11 cellular contexts compared by ENCODE assay signal in the genomic region with DNA sequence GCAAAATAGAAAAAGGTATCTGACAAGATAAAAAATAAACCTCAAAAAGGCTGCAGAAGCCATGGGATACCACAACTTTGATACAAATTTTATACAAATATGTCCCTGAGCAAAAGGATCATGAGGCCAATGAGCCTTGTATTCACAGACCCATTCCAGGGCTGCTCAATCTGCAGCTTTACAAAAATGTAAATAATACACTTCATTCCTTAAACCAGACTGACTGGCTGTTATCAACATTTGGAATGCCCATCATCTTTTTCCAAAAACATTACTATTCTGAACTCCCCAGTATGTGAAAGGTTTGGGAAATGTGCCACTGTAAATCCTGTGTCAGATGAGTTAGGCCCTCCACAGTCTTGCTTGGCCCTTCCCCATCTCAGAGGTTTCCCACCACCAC.
"Had no signal": no experiment of that assay in that cellular context is flagged by ENCODE, and none has a peak within 500 bp of the region (broad histone marks: within the 10 kb centered on the region; RNA-seq: fewer than 3 reads in every experiment).

No MANE protein-coding gene starts in this region.

- ATAC-seq: activated CD4-positive, alpha-beta T cell treated with anti-CD3 and anti-CD28 coated beads for 36 hours; esophagus mucosa; lower lobe of right lung; stimulated activated memory B cell treated with anti-CD40 and anti-IgM and Interleukin-4, amounts not matched to agents 10 μg/mL and 1 μg/mL and 100 μg/mL, for 72 hours; WTC11 had no signal

- H3K27ac ChIP-seq: colonic mucosa, lower lobe of right lung, right atrium auricular region had no signal

- H3K36me3 ChIP-seq: colonic mucosa had no signal

- DNase-seq: activated CD4-positive, alpha-beta memory T cell treated with anti-CD3 and anti-CD28 coated beads for 36 hours; activated CD4-positive, alpha-beta T cell treated with anti-CD3 and anti-CD28 coated beads for 36 hours; activated T-cell treated with anti-CD3 and anti-CD28 coated beads for 4 hours; colonic mucosa; effector CD4-positive, alpha-beta T cell; lower lobe of right lung; stimulated activated CD4-positive, alpha-beta T cell treated with anti-CD3 and anti-CD28 coated beads, Interleukin-2, amount 100 ng/mL, for 48 hours had no signal

- H3K4me1 ChIP-seq: colonic mucosa had no signal

- H3K4me3 ChIP-seq: colonic mucosa, lower lobe of right lung, right atrium auricular region had no signal

- H3K27me3 ChIP-seq: colonic mucosa, right atrium auricular region had no signal

- H3K9me3 ChIP-seq: colonic mucosa, lower lobe of right lung, right atrium auricular region had no signal
